Comparison of ENCODE assay signal across 21 cellular contexts in the genomic region with DNA sequence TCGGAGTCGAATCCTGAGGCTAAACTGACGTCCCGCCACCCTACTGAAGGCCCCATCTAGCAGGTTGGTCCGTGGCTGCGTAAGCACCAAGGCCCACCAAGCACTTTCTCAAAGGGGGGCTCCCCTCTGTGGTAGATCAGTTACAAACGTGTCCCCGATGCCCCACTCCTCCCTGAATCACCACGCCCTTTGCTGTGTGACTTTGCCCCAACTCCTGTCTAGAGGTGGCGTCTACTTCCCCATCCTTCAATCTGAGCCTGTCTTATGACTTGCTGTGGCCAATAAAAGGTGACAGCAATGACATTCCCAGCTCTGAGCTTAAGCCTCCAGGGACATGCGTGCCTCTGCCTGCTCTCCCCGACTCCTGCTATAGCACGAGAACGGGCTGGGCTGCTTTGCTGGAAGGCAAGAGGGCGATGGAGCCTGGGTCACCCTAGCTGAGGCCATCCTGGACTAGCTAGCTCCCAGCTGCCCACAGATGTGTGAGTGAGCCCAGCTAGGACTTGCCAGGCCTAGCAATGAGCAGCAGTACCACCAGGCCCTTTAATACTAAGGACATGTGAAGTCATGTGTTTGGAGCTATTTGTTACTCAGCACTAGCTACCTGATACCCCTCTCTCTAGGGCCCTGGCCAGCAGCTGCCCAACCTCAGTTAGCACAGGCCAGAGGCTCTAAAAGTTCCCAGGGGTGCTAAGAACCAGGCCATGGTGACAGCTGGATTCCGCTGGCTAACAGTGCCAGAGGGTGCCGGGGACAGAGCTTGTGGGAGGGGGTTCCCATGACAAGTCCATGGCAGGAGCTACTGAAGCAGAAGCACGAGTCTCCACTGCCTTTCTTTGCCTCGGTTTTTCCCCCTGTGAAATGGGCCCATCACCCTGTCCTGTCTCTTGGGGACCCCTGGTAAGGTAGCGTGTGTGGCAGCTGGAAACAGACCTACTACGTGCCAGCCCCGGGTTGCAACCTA. TPM values are rescaled to one million over a fixed set of nuclear protein-coding genes. Genes with fewer than 3 reads are reported as not detected.
A peak's percentile ranks its signal among the peaks of the same experiment; 100 is the strongest.
DNase-seq lines count a peak whose midpoint lies in the region; ATAC-seq, FAIRE-seq and TF ChIP-seq lines count a peak whose summit lies in the region.
"Not testable (repeated sequence)": the region's sequence is repeated elsewhere in the genome, so short reads cannot be mapped to it uniquely, and the experiment has no call there.
"Had no signal": no experiment of that assay in that cellular context is flagged by ENCODE, and none has a peak within 500 bp of the region (broad histone marks: within the 10 kb centered on the region; RNA-seq: fewer than 3 reads in every experiment).

No MANE protein-coding gene starts in this region.

- peak overlapping the region; percentile 44 for H3K27ac Mint-ChIP-seq in activated CD4-positive, alpha-beta memory T cell treated with anti-CD3 and anti-CD28 coated beads, Interleukin-2, amount 10 ng/mL, durations not matched to agents 7 days and 5 days
- H3K27ac Mint-ChIP-seq in activated naive CD8-positive, alpha-beta T cell treated with anti-CD3 and anti-CD28 coated beads for 36 hours, result peak overlapping the region; percentile 16
- H3K27ac Mint-ChIP-seq in endothelial cell (ENCODE audit: unreplicated experiment), result peak overlapping the region; percentile 36
- H3K27ac Mint-ChIP-seq in memory B cell, result not testable (repeated sequence)

- H3K4me3 ChIP-seq in osteoblast (ENCODE audit: insufficient read depth, low read length); upper lobe of right lung: not testable (repeated sequence)

- not testable (repeated sequence) for H3K4me3 Mint-ChIP-seq in activated CD4-positive, alpha-beta memory T cell treated with anti-CD3 and anti-CD28 coated beads, Interleukin-2, amount 10 ng/mL, durations not matched to agents 7 days and 5 days; activated naive CD8-positive, alpha-beta T cell treated with anti-CD3 and anti-CD28 coated beads for 36 hours; endothelial cell (ENCODE audit: unreplicated experiment)
- H3K4me3 Mint-ChIP-seq in memory B cell, result peak overlapping the region; percentile 37

- H2AFZ ChIP-seq in osteoblast (ENCODE audit: low read length), result not testable (repeated sequence)

- not testable (repeated sequence) for H3K79me2 ChIP-seq in osteoblast (ENCODE audit: insufficient read depth, low read length)

- H3K27ac ChIP-seq in osteoblast (ENCODE audit: low read depth, low read length); upper lobe of right lung: not testable (repeated sequence)

- H3K27me3 ChIP-seq in osteoblast (ENCODE audit: insufficient read depth, low read length); upper lobe of right lung: not testable (repeated sequence)

- CTCF ChIA-PET in activated CD4-positive, alpha-beta memory T cell treated with anti-CD3 and anti-CD28 coated beads, Interleukin-2, amount 10 ng/mL, durations not matched to agents 7 days and 5 days (lab: Charles Lee), result not testable (repeated sequence)

- H3K4me2 ChIP-seq in osteoblast (ENCODE audit: insufficient read depth, low read length), result not testable (repeated sequence)

- peak; percentile 83 for DNase-seq in DMS53 (lab: John Stamatoyannopoulos, UW)
- peak; percentile 41 for DNase-seq in RCC 7860 (ENCODE audit: low spot score)
- not testable (repeated sequence) for DNase-seq in activated CD4-positive, alpha-beta memory T cell treated with anti-CD3 and anti-CD28 coated beads, Interleukin-2, amount 10 ng/mL, durations not matched to agents 7 days and 5 days; activated naive CD8-positive, alpha-beta T cell treated with anti-CD3 and anti-CD28 coated beads for 36 hours; endothelial cell (ENCODE audit: low spot score); memory B cell (ENCODE audit: low spot score in 2 of 2)
- peak; percentile 13 for DNase-seq in osteoblast (ENCODE audit: insufficient read length, low spot score, missing footprints)
- peak; percentile 41 for DNase-seq in upper lobe of right lung

- not testable (repeated sequence) for TF ChIP-seq CTCF in endothelial cell (IDR thresholded peaks at IDR 0.05; ENCODE audit: unreplicated experiment); osteoblast (IDR thresholded peaks at IDR 0.05; ENCODE audit: extremely low read depth, low read depth, low read length); upper lobe of right lung (IDR thresholded peaks at IDR 0.05)

- POLR2A ChIA-PET in activated CD4-positive, alpha-beta memory T cell treated with anti-CD3 and anti-CD28 coated beads, Interleukin-2, amount 10 ng/mL, durations not matched to agents 7 days and 5 days (lab: Charles Lee), result interaction anchor here (0.6 kb wide), 1 partner anchor 12 kb away, joined by 3 read pairs; no protein-coding TSS in a partner anchor

- peaks cover 44% of the 10 kb centered on the region for H3K4me1 Mint-ChIP-seq in activated CD4-positive, alpha-beta memory T cell treated with anti-CD3 and anti-CD28 coated beads, Interleukin-2, amount 10 ng/mL, durations not matched to agents 7 days and 5 days
- peaks cover 34% of the 10 kb centered on the region for H3K4me1 Mint-ChIP-seq in activated naive CD8-positive, alpha-beta T cell treated with anti-CD3 and anti-CD28 coated beads for 36 hours
- peaks cover 10% of the 10 kb centered on the region for H3K4me1 Mint-ChIP-seq in endothelial cell (ENCODE audit: unreplicated experiment)
- peaks cover 30% of the 10 kb centered on the region for H3K4me1 Mint-ChIP-seq in memory B cell

- H3K36me3 Mint-ChIP-seq in activated CD4-positive, alpha-beta memory T cell treated with anti-CD3 and anti-CD28 coated beads, Interleukin-2, amount 10 ng/mL, durations not matched to agents 7 days and 5 days (ENCODE audit: low read depth), result peaks cover 15% of the 10 kb centered on the region
- H3K36me3 Mint-ChIP-seq in activated naive CD8-positive, alpha-beta T cell treated with anti-CD3 and anti-CD28 coated beads for 36 hours; endothelial cell (ENCODE audit: low read depth, unreplicated experiment); memory B cell: not testable (repeated sequence)

- H3K27me3 Mint-ChIP-seq in activated CD4-positive, alpha-beta memory T cell treated with anti-CD3 and anti-CD28 coated beads, Interleukin-2, amount 10 ng/mL, durations not matched to agents 7 days and 5 days; activated naive CD8-positive, alpha-beta T cell treated with anti-CD3 and anti-CD28 coated beads for 36 hours; endothelial cell (ENCODE audit: unreplicated experiment); memory B cell: not testable (repeated sequence)

- not testable (repeated sequence) for H3K36me3 ChIP-seq in osteoblast (ENCODE audit: insufficient read depth, low read length); upper lobe of right lung

- not testable (repeated sequence) for H3K9me3 Mint-ChIP-seq in activated CD4-positive, alpha-beta memory T cell treated with anti-CD3 and anti-CD28 coated beads, Interleukin-2, amount 10 ng/mL, durations not matched to agents 7 days and 5 days; activated naive CD8-positive, alpha-beta T cell treated with anti-CD3 and anti-CD28 coated beads for 36 hours; endothelial cell (ENCODE audit: unreplicated experiment); memory B cell

- intact Hi-C loops in upper lobe of right lung (cut with DNase I), result not testable (repeated sequence)

- H3K4me1 ChIP-seq in osteoblast (ENCODE audit: insufficient read depth, low read length), result peaks cover 35% of the 10 kb centered on the region
- peaks cover 30% of the 10 kb centered on the region for H3K4me1 ChIP-seq in upper lobe of right lung

- ATAC-seq in memory B cell (ENCODE audit: low read depth); upper lobe of right lung: not testable (repeated sequence)

- not testable (repeated sequence) for H3K9me3 ChIP-seq in osteoblast (ENCODE audit: low read depth, low read length); upper lobe of right lung

- not testable (repeated sequence) for FAIRE-seq in RCC 7860 (lab: Jason Lieb, UNC)

- H4K20me1 ChIP-seq in osteoblast (ENCODE audit: insufficient read depth, low read length), result not testable (repeated sequence)

RNA-seq across cellular contexts. Expression of a gene that starts 12.9 kb away (rescaled TPM):
- 100 to 1,000 TPM; 105 to 109 TPM for total RNA-seq in activated CD4-positive, alpha-beta memory T cell treated with anti-CD3 and anti-CD28 coated beads, Interleukin-2, amount 10 ng/mL, durations not matched to agents 7 days and 5 days
- total RNA-seq in activated naive CD8-positive, alpha-beta T cell treated with anti-CD3 and anti-CD28 coated beads for 36 hours, result 10 to 100 TPM; 21.0 to 25.8 TPM
- 83.5 TPM for total RNA-seq in endothelial cell (ENCODE audit: unreplicated experiment)
- total RNA-seq in osteoblast, result 16.2 and 21.0 TPM in 2 replicates
- total RNA-seq in upper lobe of right lung, result 35.4 TPM

RNA-seq across cellular contexts. Expression of a gene that starts 22.8 kb away (rescaled TPM):
- 10 to 100 TPM; 31.1 to 32.9 TPM for total RNA-seq in activated CD4-positive, alpha-beta memory T cell treated with anti-CD3 and anti-CD28 coated beads, Interleukin-2, amount 10 ng/mL, durations not matched to agents 7 days and 5 days
- 10 to 100 TPM; 36.4 to 37.8 TPM for total RNA-seq in activated naive CD8-positive, alpha-beta T cell treated with anti-CD3 and anti-CD28 coated beads for 36 hours
- total RNA-seq in endothelial cell (ENCODE audit: unreplicated experiment) (34.0 TPM), osteoblast (23.9 and 28.2 TPM in 2 replicates), upper lobe of right lung (24.1 TPM)

RNA-seq across cellular contexts. Expression of a gene that starts 26.3 kb away (rescaled TPM):
- 10 to 100 TPM; 12.7 to 14.0 TPM for total RNA-seq in activated CD4-positive, alpha-beta memory T cell treated with anti-CD3 and anti-CD28 coated beads, Interleukin-2, amount 10 ng/mL, durations not matched to agents 7 days and 5 days
- 1 to 10 TPM; 5.4 to 6.1 TPM for total RNA-seq in activated naive CD8-positive, alpha-beta T cell treated with anti-CD3 and anti-CD28 coated beads for 36 hours
- total RNA-seq in endothelial cell (ENCODE audit: unreplicated experiment), result 9.6 TPM
- 15.3 and 18.8 TPM in 2 replicates for total RNA-seq in osteoblast
- total RNA-seq in upper lobe of right lung, result 22.2 TPM

RNA-seq across cellular contexts. Expression of a gene that starts 56.3 kb away (rescaled TPM):
- not detected for total RNA-seq in activated CD4-positive, alpha-beta memory T cell treated with anti-CD3 and anti-CD28 coated beads, Interleukin-2, amount 10 ng/mL, durations not matched to agents 7 days and 5 days
- not detected for total RNA-seq in activated naive CD8-positive, alpha-beta T cell treated with anti-CD3 and anti-CD28 coated beads for 36 hours
- not detected for total RNA-seq in endothelial cell (ENCODE audit: unreplicated experiment)
- not detected in 2 replicates for total RNA-seq in osteoblast
- total RNA-seq in upper lobe of right lung, result not detected
- total RNA-seq: activated CD8-positive, alpha-beta memory T cell treated with anti-CD3 and anti-CD28 coated beads for 36 hours; activated T-cell treated with anti-CD3 and anti-CD28 coated beads, Interleukin-2, amount 50 U/mL, for 4 hours; cerebellum; fibroblast of lung; gastrocnemius medialis; H9; hepatocyte; HT-29; M059J; mammary epithelial cell; OCI-LY7; pulmonary artery endothelial cell; upper lobe of left lung had no signal
